In genomic region chr17:27986805-27987684, GRCh38 we compare ENCODE assay signal across 22 cellular contexts. TPM values are rescaled to one million over a fixed set of nuclear protein-coding genes. Genes with fewer than 3 reads are reported as not detected.
DNase-seq lines count a peak whose midpoint lies in the region; ATAC-seq and TF ChIP-seq lines count a peak whose summit lies in the region.
"Had no signal": no experiment of that assay in that cellular context is flagged by ENCODE, and none has a peak within 500 bp of the region (broad histone marks: within the 10 kb centered on the region; RNA-seq: fewer than 3 reads in every experiment).

No MANE protein-coding gene starts in this region.

- H3K9me3 ChIP-seq in RWPE2 (ENCODE audit: severe bottlenecking) (no peaks in the 10 kb centered on the region), mesodermal cell (ENCODE audit: control insufficient read depth, low read length) (no peaks in the 10 kb centered on the region)
- H3K9me3 ChIP-seq: BLaER1, prostate gland, SJSA1, transverse colon had no signal

- no peak for TF ChIP-seq CTCF in RWPE2 (IDR thresholded peaks at IDR 0.05; ENCODE audit: poor library complexity, severe bottlenecking)

- H3K4me1 ChIP-seq in RWPE2 (ENCODE audit: insufficient read depth, poor library complexity, severe bottlenecking) (peaks cover 20% of the 10 kb centered on the region), mesodermal cell (ENCODE audit: control insufficient read depth, insufficient read depth, low read length, poor library complexity, severe bottlenecking) (peaks cover 18% of the 10 kb centered on the region)
- H3K4me1 ChIP-seq: prostate gland, SJSA1 had no signal

- H3K4me3 ChIP-seq in RWPE2 (ENCODE audit: severe bottlenecking) (no peak overlapping the region), mesodermal cell (ENCODE audit: extremely low read depth, insufficient read depth, low read length, poor library complexity, severe bottlenecking) (no peak overlapping the region), H7 (ENCODE audit: insufficient read depth, low read depth, low read length) (no peak overlapping the region)
- H3K4me3 ChIP-seq: BLaER1, prostate gland, SJSA1, transverse colon had no signal

- DNase-seq in GDM1 (lab: John Stamatoyannopoulos, UW) (peak; percentile 67), RWPE2 (ENCODE audit: low spot score) (no peak), dermis blood vessel endothelial cell (peak; percentile 87), H7 (no peak), SIG-M5 treated with dmso at 0.1 percent for 504 hours (lab: John Stamatoyannopoulos, UW; ENCODE audit: unreplicated experiment) (no peak)
- no peak for DNase-seq in activated CD8-positive, alpha-beta memory T cell treated with anti-CD3 and anti-CD28 coated beads, Interleukin-2, amount 50 U/mL, for 48 hours
- DNase-seq: activated CD4-positive, alpha-beta T cell treated with anti-CD3 and anti-CD28 coated beads, Interleukin-2, amount 50 U/mL, for 48 hours; activated naive CD4-positive, alpha-beta T cell; activated naive CD8-positive, alpha-beta T cell treated with anti-CD3 and anti-CD28 coated beads, Interleukin-2, amount 50 U/mL, for 24 hours; DMS53; H9; islet precursor cell; midbrain; naive thymus-derived CD4-positive, alpha-beta T cell; stimulated activated CD4-positive, alpha-beta T cell treated with anti-CD3 and anti-CD28 coated beads, Interleukin-4, amount 100 ng/mL, for 24 hours; T1000; transverse colon had no signal

- peak overlapping the region; percentile 86 for H3K27ac ChIP-seq in RWPE2 (ENCODE audit: poor library complexity, severe bottlenecking)
- H3K27ac ChIP-seq in mesodermal cell (ENCODE audit: low read depth, low read length, severe bottlenecking): peak overlapping the region; percentile 39
- H3K27ac ChIP-seq: BLaER1, prostate gland, SJSA1, transverse colon had no signal

- no peaks in the 10 kb centered on the region for H3K27me3 ChIP-seq in RWPE2 (ENCODE audit: insufficient read depth, poor library complexity, severe bottlenecking)
- H3K27me3 ChIP-seq in H7 (ENCODE audit: control insufficient read depth, insufficient read depth, low read length): no peaks in the 10 kb centered on the region; the same call in 1 of the 2 replicates
- H3K27me3 ChIP-seq: BLaER1, transverse colon had no signal

- H3K36me3 ChIP-seq in RWPE2 (ENCODE audit: low read depth) (no peaks in the 10 kb centered on the region), mesodermal cell (ENCODE audit: control insufficient read depth, insufficient read depth, low read length) (no peaks in the 10 kb centered on the region), H7 (replicated peaks; ENCODE audit: control insufficient read depth, insufficient read depth, low read length) (no peaks in the 10 kb centered on the region)
- H3K36me3 ChIP-seq: BLaER1, prostate gland, SJSA1, transverse colon had no signal

- no peak for ATAC-seq in RWPE2 (ENCODE audit: low read depth)
- ATAC-seq: activated naive CD8-positive, alpha-beta T cell treated with anti-CD3 and anti-CD28 coated beads, Interleukin-2, amount 50 U/mL, for 24 hours; naive thymus-derived CD4-positive, alpha-beta T cell; Panc1 had no signal

- 87 to 88% methylated on average over 6 to 7 of the region's 9 CpGs for WGBS in mesodermal cell (ENCODE audit: insufficient coverage in 2 of 2), 2 experiments

RNA-seq across cellular contexts. Expression of gene NLK, which starts 55.4 kb away (rescaled TPM):
- total RNA-seq in dermis blood vessel endothelial cell: 31.1 and 49.4 TPM in 2 replicates
- 27.1 TPM for polyA plus RNA-seq in mesodermal cell (2013, experiment 1 of 2)
- polyA plus RNA-seq in mesodermal cell (2013, experiment 2 of 2): 28.0 TPM
- total RNA-seq in H7 (2014; rRNA removed; shearing (Covaris generic)): 20.4 and 21.7 TPM in 2 replicates

Comparison
In these comparisons a context has a peak if more than half of its experiments do, and no peak if none do; other contexts are left out.
1. DNase-seq: peak in GDM1 (single experiment) and dermis blood vessel endothelial cell (single experiment); none in RWPE2 (single experiment), H7 (single experiment), activated CD8-positive, alpha-beta memory T cell treated with anti-CD3 and anti-CD28 coated beads, Interleukin-2, amount 50 U/mL, for 48 hours (single experiment) and SIG-M5 treated with dmso at 0.1 percent for 504 hours (single experiment).